23 cellular contexts compared by ENCODE assay signal in genomic region chr2:239778042-239778811, GRCh38.
DNase-seq lines count a peak whose midpoint lies in the region; ATAC-seq and TF ChIP-seq lines count a peak whose summit lies in the region.
"Had no signal": no experiment of that assay in that cellular context is flagged by ENCODE, and none has a peak within 500 bp of the region (broad histone marks: within the 10 kb centered on the region; RNA-seq: fewer than 3 reads in every experiment).

No MANE protein-coding gene starts in this region.

- no peaks in the 10 kb centered on the region for H3K9me3 ChIP-seq in BLaER1
- H3K9me3 ChIP-seq: left ventricle myocardium inferior had no signal

- no peaks in the 10 kb centered on the region for H3K36me3 Mint-ChIP-seq in osteocyte (ENCODE audit: unreplicated experiment)
- H3K36me3 Mint-ChIP-seq: activated naive CD8-positive, alpha-beta T cell treated with anti-CD3 and anti-CD28 coated beads for 36 hours; natural killer cell treated with Interleukin-12 subunit alpha and Interleukin-12 subunit beta and Interleukin-15 and Interleukin-18, amount 100 ng/mL, for 72 hours had no signal

- peak overlapping the region; percentile 93 for H3K4me2 ChIP-seq in BLaER1

- no peaks in the 10 kb centered on the region for H3K4me1 Mint-ChIP-seq in osteocyte (ENCODE audit: unreplicated experiment)
- H3K4me1 Mint-ChIP-seq: activated naive CD8-positive, alpha-beta T cell treated with anti-CD3 and anti-CD28 coated beads for 36 hours; CD8-positive, alpha-beta memory T cell had no signal

- no peak for ATAC-seq in GM19397 (IDR thresholded peaks at IDR 0.05; ENCODE audit: unreplicated experiment)
- ATAC-seq: activated CD8-positive, alpha-beta T cell treated with anti-CD3 and anti-CD28 coated beads, Interleukin-2, amount 10 ng/mL, durations not matched to agents 7 days and 5 days; Right ventricle myocardium inferior; sciatic nerve had no signal

- no peak overlapping the region for H3K9ac ChIP-seq in BLaER1
- H3K9ac ChIP-seq: parathyroid adenoma had no signal

- no peak overlapping the region for H3K4me3 ChIP-seq in BLaER1
- H3K4me3 ChIP-seq: left ventricle myocardium inferior had no signal

- peaks cover 70% of the 10 kb centered on the region for H3K4me1 ChIP-seq in BLaER1
- H3K4me1 ChIP-seq: left ventricle myocardium inferior, parathyroid adenoma had no signal

- no peaks in the 10 kb centered on the region for H4K20me1 ChIP-seq in BLaER1

- H3K27ac ChIP-seq in BLaER1, result peak overlapping the region; percentile 61; the same call in 1 of the 2 replicates
- H3K27ac ChIP-seq: left ventricle myocardium inferior, parathyroid adenoma had no signal

- DNase-seq in COLO668 (lab: John Stamatoyannopoulos, UW; ENCODE audit: unreplicated experiment) (peak; percentile 45), ecto neural progenitor cell (ENCODE audit: low spot score) (peak; percentile 45), osteocyte (ENCODE audit: extremely low spot score, unreplicated experiment) (peak; percentile 80), GM20000 (ENCODE audit: low spot score) (no peak), 8988T (no peak)
- DNase-seq: activated B cell treated with CpG ODN at 0.5 μM for 24 hours; activated CD8-positive, alpha-beta T cell treated with anti-CD3 and anti-CD28 coated beads, Interleukin-2, amount 10 ng/mL, durations not matched to agents 7 days and 5 days; activated naive CD8-positive, alpha-beta T cell treated with anti-CD3 and anti-CD28 coated beads for 36 hours; DND-41; foreskin fibroblast; H7; left ventricle myocardium inferior; midbrain; NCI-H82; OCI-M1; T1000 had no signal

- H3K27me3 ChIP-seq in BLaER1, result no peaks in the 10 kb centered on the region

- no peaks in the 10 kb centered on the region for H3K27me3 Mint-ChIP-seq in osteocyte (ENCODE audit: unreplicated experiment)

- no peak overlapping the region for H3K27ac Mint-ChIP-seq in osteocyte (ENCODE audit: unreplicated experiment)
- H3K27ac Mint-ChIP-seq: activated B cell treated with CpG ODN at 0.5 μM for 24 hours; activated CD8-positive, alpha-beta T cell treated with anti-CD3 and anti-CD28 coated beads, Interleukin-2, amount 10 ng/mL, durations not matched to agents 7 days and 5 days; activated naive CD8-positive, alpha-beta T cell treated with anti-CD3 and anti-CD28 coated beads for 36 hours; CD8-positive, alpha-beta memory T cell; natural killer cell treated with Interleukin-12 subunit alpha and Interleukin-12 subunit beta and Interleukin-15 and Interleukin-18, amount 100 ng/mL, for 72 hours had no signal

- H3K4me3 Mint-ChIP-seq in osteocyte (ENCODE audit: unreplicated experiment), result no peak overlapping the region
- H3K4me3 Mint-ChIP-seq: activated B cell treated with CpG ODN at 0.5 μM for 24 hours; activated CD8-positive, alpha-beta T cell treated with anti-CD3 and anti-CD28 coated beads, Interleukin-2, amount 10 ng/mL, durations not matched to agents 7 days and 5 days; activated naive CD8-positive, alpha-beta T cell treated with anti-CD3 and anti-CD28 coated beads for 36 hours; CD8-positive, alpha-beta memory T cell; natural killer cell treated with Interleukin-12 subunit alpha and Interleukin-12 subunit beta and Interleukin-15 and Interleukin-18, amount 100 ng/mL, for 72 hours had no signal

- TF ChIP-seq CTCF in osteocyte (IDR thresholded peaks at IDR 0.05) (no peak), GM20000 (IDR thresholded peaks at IDR 0.05; ENCODE audit: extremely low read depth, missing control alignments) (no peak)

- no peaks in the 10 kb centered on the region for H3K36me3 ChIP-seq in BLaER1
- H3K36me3 ChIP-seq: left ventricle myocardium inferior had no signal

- H3K9me3 Mint-ChIP-seq in osteocyte (ENCODE audit: unreplicated experiment), result peaks cover 10% of the 10 kb centered on the region
- H3K9me3 Mint-ChIP-seq: activated naive CD8-positive, alpha-beta T cell treated with anti-CD3 and anti-CD28 coated beads for 36 hours; natural killer cell treated with Interleukin-12 subunit alpha and Interleukin-12 subunit beta and Interleukin-15 and Interleukin-18, amount 100 ng/mL, for 72 hours had no signal

Comparison
In these comparisons a context has a peak if more than half of its experiments do, and no peak if none do; other contexts are left out.
1. DNase-seq: peak in COLO668 (single experiment), ecto neural progenitor cell (single experiment) and osteocyte (single experiment); none in GM20000 (single experiment) and 8988T (single experiment).